In the genomic region with DNA sequence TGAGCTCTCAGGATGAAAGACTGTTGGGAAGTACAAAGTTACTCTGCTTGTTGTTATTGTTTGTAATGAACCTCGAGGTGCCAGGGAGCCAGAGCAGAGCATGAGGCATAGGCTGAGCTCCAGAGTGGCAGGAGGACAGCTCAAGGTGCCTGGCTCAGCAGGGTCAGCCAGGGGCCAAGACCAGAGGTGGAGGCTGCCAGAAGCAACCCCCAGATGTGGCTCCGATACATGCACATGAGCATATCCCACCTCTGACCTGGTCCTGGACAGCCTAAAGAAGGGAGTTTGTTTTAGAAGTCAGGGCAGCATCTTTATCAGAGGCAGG, we compare ENCODE assay signal across 20 cellular contexts.
"Had no signal": no experiment of that assay in that cellular context is flagged by ENCODE, and none has a peak within 500 bp of the region (broad histone marks: within the 10 kb centered on the region; RNA-seq: fewer than 3 reads in every experiment).

No MANE protein-coding gene starts in this region.

- H3K27me3 ChIP-seq: right atrium auricular region had no signal

- H3K9me3 ChIP-seq: lower lobe of right lung, mucosa of descending colon, prostate gland, right atrium auricular region, suprapubic skin, transverse colon had no signal

- H3K4me1 ChIP-seq: prostate gland had no signal

- H3K4me3 ChIP-seq: coronary artery, lower lobe of right lung, mucosa of descending colon, neural progenitor cell, prostate gland, right atrium auricular region, skin epidermis, suprapubic skin, transverse colon had no signal

- H3K27ac ChIP-seq: coronary artery, lower lobe of right lung, neural progenitor cell, parathyroid adenoma, prostate gland, right atrium auricular region, skin epidermis, suprapubic skin, transverse colon had no signal

- DNase-seq: dermis blood vessel endothelial cell; effector memory CD4-positive, alpha-beta T cell; hypothalamus; left ventricle myocardium superior; lower lobe of right lung; mucosa of descending colon; naive B cell; stimulated activated CD4-positive, alpha-beta T cell treated with anti-CD3 and anti-CD28 coated beads, Interleukin-15, amount 100 ng/mL, for 24 hours; stimulated activated CD4-positive, alpha-beta T cell treated with anti-CD3 and anti-CD28 coated beads, Interleukin-2, amount 100 ng/mL, for 48 hours; stimulated activated CD8-positive, alpha-beta memory T cell treated with anti-CD3 and anti-CD28 coated beads, Interleukin-4, amount 100 ng/mL, for 48 hours; stimulated activated naive CD4-positive, alpha-beta T cell; stimulated activated naive CD8-positive, alpha-beta T cell treated with anti-CD3 and anti-CD28 coated beads, Interleukin-15, amount 100 ng/mL, for 72 hours; transverse colon had no signal

- H3K36me3 ChIP-seq: lower lobe of right lung, neural progenitor cell, prostate gland, right atrium auricular region, suprapubic skin, transverse colon had no signal
